23 cellular contexts compared by ENCODE assay signal in the genomic region with DNA sequence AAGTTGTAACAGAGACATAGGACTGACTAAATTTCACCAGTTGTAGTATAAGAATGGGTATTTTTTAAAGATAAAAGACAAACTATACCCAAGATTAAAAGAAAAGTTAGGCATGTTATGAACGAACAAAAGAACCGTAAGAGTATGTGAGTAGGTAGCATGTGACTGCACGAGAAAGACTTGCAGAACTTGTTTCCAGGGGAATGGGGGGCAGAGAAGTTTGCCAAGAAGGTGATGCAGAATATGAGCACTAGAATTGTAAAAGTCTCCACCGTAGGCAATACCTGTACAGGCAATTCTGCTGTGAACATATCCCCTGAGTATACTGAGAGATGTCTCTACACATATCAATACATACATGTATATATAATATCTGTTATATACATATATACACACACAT.
DNase-seq lines count a peak whose midpoint lies in the region; ATAC-seq, FAIRE-seq and TF ChIP-seq lines count a peak whose summit lies in the region.
"Had no signal": no experiment of that assay in that cellular context is flagged by ENCODE, and none has a peak within 500 bp of the region (broad histone marks: within the 10 kb centered on the region; RNA-seq: fewer than 3 reads in every experiment).

No MANE protein-coding gene starts in this region.

- no peak for ATAC-seq in heart left ventricle
- ATAC-seq: A549 had no signal

- H3K4me1 Mint-ChIP-seq in Calu3 (ENCODE audit: low read depth, unreplicated experiment) = peaks cover 13% of the 10 kb centered on the region
- H3K4me1 Mint-ChIP-seq: CD14-positive monocyte; CD8-positive, alpha-beta memory T cell had no signal

- peak overlapping the region; percentile 62 to 88 for H3K27ac ChIP-seq in kidney (ENCODE audit: low read depth in 2 of 2, low read length in 2 of 2)
- no peak overlapping the region for H3K27ac ChIP-seq in heart left ventricle
- H3K27ac ChIP-seq: A549; BLaER1 treated with 17β-estradiol and CSF1 and Interleukin-3, amounts not matched to agents 10 nM and 100 nM had no signal

- H3K9me3 Mint-ChIP-seq in Calu3 (ENCODE audit: low read depth, unreplicated experiment) = peaks cover 2% of the 10 kb centered on the region

- no peak overlapping the region for H3K4me3 ChIP-seq in epithelial cell of esophagus (ENCODE audit: low read length)
- peak overlapping the region; percentile 21 to 53 for H3K4me3 ChIP-seq in kidney (ENCODE audit: low read length in 2 of 2)
- H3K4me3 ChIP-seq in heart left ventricle = no peak overlapping the region
- H3K4me3 ChIP-seq: A549; BLaER1 treated with 17β-estradiol and CSF1 and Interleukin-3, amounts not matched to agents 10 nM and 100 nM had no signal

- CTCF ChIA-PET in Calu3 (lab: Charles Lee) = interaction anchor here (0.7 kb wide), 1 partner anchor 823 kb away, joined by 3 read pairs; no protein-coding TSS in a partner anchor

- H3K27me3 Mint-ChIP-seq in Calu3 (ENCODE audit: unreplicated experiment) = no peaks in the 10 kb centered on the region
- H3K27me3 Mint-ChIP-seq: CD4-positive, alpha-beta T cell; CD8-positive, alpha-beta memory T cell had no signal

- no peak for TF ChIP-seq POLR2A in heart left ventricle (IDR thresholded peaks at IDR 0.05)

- H3K9ac ChIP-seq in kidney (ENCODE audit: low read length in 2 of 2) = peak overlapping the region in 1 of 2 donors; percentile 62
- H3K9ac ChIP-seq: BLaER1 treated with 17β-estradiol and CSF1 and Interleukin-3, amounts not matched to agents 10 nM and 100 nM had no signal

- FAIRE-seq in kidney (lab: Jason Lieb, UNC) = no peak
- FAIRE-seq: A549, G401.6, GM12892, H1 had no signal

- no peak overlapping the region for H3K27ac Mint-ChIP-seq in Calu3 (ENCODE audit: unreplicated experiment)
- H3K27ac Mint-ChIP-seq: CD14-positive monocyte; CD4-positive, alpha-beta T cell; CD8-positive, alpha-beta memory T cell had no signal

- H3K36me3 Mint-ChIP-seq in Calu3 (ENCODE audit: insufficient read depth, unreplicated experiment) = no peaks in the 10 kb centered on the region
- H3K36me3 Mint-ChIP-seq: CD14-positive monocyte; CD8-positive, alpha-beta memory T cell had no signal

- H3K27me3 ChIP-seq in heart left ventricle = no peaks in the 10 kb centered on the region
- H3K27me3 ChIP-seq: BE2C; BLaER1 treated with 17β-estradiol and CSF1 and Interleukin-3, amounts not matched to agents 10 nM and 100 nM had no signal

- DNase-seq in Calu3 = peak; percentile 45
- peak; percentile 65 for DNase-seq in epithelial cell of esophagus (ENCODE audit: low read depth)
- no peak for DNase-seq in kidney
- peak; percentile 3 for DNase-seq in renal cortical epithelial cell (ENCODE audit: low read depth)
- no peak for DNase-seq in posterior vena cava (ENCODE audit: low spot score)
- no peak for DNase-seq in DMS 273 (lab: John Stamatoyannopoulos, UW; ENCODE audit: unreplicated experiment)
- no peak for DNase-seq in heart left ventricle
- DNase-seq: 8988T; ACHN; AML-193; BE2C; CD4-positive, alpha-beta T cell; CD8-positive, alpha-beta memory T cell; DMS153; DND-41; H7; HCEC 1CT had no signal

- H3K36me3 ChIP-seq in kidney (ENCODE audit: control insufficient read depth in 1 of 2, insufficient read depth in 2 of 2, low read length in 2 of 2) = no peaks in the 10 kb centered on the region
- no peaks in the 10 kb centered on the region for H3K36me3 ChIP-seq in heart left ventricle
- H3K36me3 ChIP-seq: BE2C; BLaER1 treated with 17β-estradiol and CSF1 and Interleukin-3, amounts not matched to agents 10 nM and 100 nM had no signal

- H3K9me3 ChIP-seq in kidney (ENCODE audit: control insufficient read depth in 1 of 2, low read length in 2 of 2) (peaks cover 0 to under 1% of the 10 kb centered on the region in 2 donors), heart left ventricle (peaks cover 0 to 5% (median 0%) of the 10 kb centered on the region in 12 donors)
- H3K9me3 ChIP-seq: A549, BE2C had no signal

- H3K4me1 ChIP-seq in kidney (ENCODE audit: control insufficient read depth in 1 of 2, insufficient read depth in 1 of 2, low read depth in 1 of 2, low read length in 2 of 2) = peaks cover 3 to 22% of the 10 kb centered on the region in 2 donors
- H3K4me1 ChIP-seq in heart left ventricle = no peaks in the 10 kb centered on the region
- H3K4me1 ChIP-seq: A549; BE2C; BLaER1 treated with 17β-estradiol and CSF1 and Interleukin-3, amounts not matched to agents 10 nM and 100 nM had no signal

- intact Hi-C loops in Calu3 (cut with micrococcal nuclease; ENCODE audit: unreplicated experiment) = loop anchor here (5.0 kb wide), 1 partner anchor 193 kb away; no protein-coding TSS in a partner anchor
- intact Hi-C loops in kidney (cut with DNase I) = no loop called here
- intact Hi-C loops in posterior vena cava (cut with DNase I) = no loop called here
- intact Hi-C loops in heart left ventricle (cut with DNase I) = no loop called here

- 82 to 94% (median 86%) methylated on average over 4 of the region's 4 CpGs for WGBS in heart left ventricle, 4 donors

- no TSS peak for BruUV-seq in Calu3 (replicated peaks; lab: Mats Ljungman, UMichigan)

- TF ChIP-seq CTCF in Calu3 (IDR thresholded peaks at IDR 0.05; ENCODE audit: unreplicated experiment) = no peak
- no peak for TF ChIP-seq CTCF in epithelial cell of esophagus (IDR thresholded peaks at IDR 0.05; ENCODE audit: insufficient read depth, low read depth, low read length, missing control alignments)
- TF ChIP-seq CTCF in kidney (IDR thresholded peaks at IDR 0.05; ENCODE audit: borderline replicate concordance, extremely low read depth, insufficient read depth) = no peak
- TF ChIP-seq CTCF in heart left ventricle (IDR thresholded peaks at IDR 0.05) = no peak

- no peak overlapping the region for H3K4me3 Mint-ChIP-seq in Calu3 (ENCODE audit: low read depth, unreplicated experiment)
- H3K4me3 Mint-ChIP-seq: CD14-positive monocyte; CD4-positive, alpha-beta T cell; CD8-positive, alpha-beta memory T cell had no signal

Comparison
In these comparisons a context has a peak if more than half of its experiments do, and no peak if none do; other contexts are left out.
1. DNase-seq: peak in Calu3 (single experiment), epithelial cell of esophagus (single experiment) and renal cortical epithelial cell (single experiment); none in kidney (single experiment), posterior vena cava (single experiment), DMS 273 (single experiment) and heart left ventricle (0 of 5).
2. H3K4me3 ChIP-seq: peak in kidney (2 of 2); none in epithelial cell of esophagus (single experiment) and heart left ventricle (0 of 12).
3. H3K27ac ChIP-seq: peak in kidney (2 of 2); none in heart left ventricle (0 of 12).